In genomic region chr9:107046692-107047091, GRCh38 we compare ENCODE assay signal across 12 cellular contexts.
A peak's percentile ranks its signal among the peaks of the same experiment; 100 is the strongest.
DNase-seq lines count a peak whose midpoint lies in the region; ATAC-seq and TF ChIP-seq lines count a peak whose summit lies in the region.
"Had no signal": no experiment of that assay in that cellular context is flagged by ENCODE, and none has a peak within 500 bp of the region (broad histone marks: within the 10 kb centered on the region; RNA-seq: fewer than 3 reads in every experiment).

No MANE protein-coding gene starts in this region.

- WGBS in smooth muscle cell (ENCODE audit: low lambda C conversion rate), result 100% methylated on average over 1 of the region's 1 CpG

- ATAC-seq in GM19324 (IDR thresholded peaks at IDR 0.05; ENCODE audit: low FRiP score, unreplicated experiment) (peak; percentile 94), HG02610 (IDR thresholded peaks at IDR 0.05; ENCODE audit: unreplicated experiment) (peak; percentile 86), HG03280 (IDR thresholded peaks at IDR 0.05; ENCODE audit: unreplicated experiment) (peak; percentile 98)
- ATAC-seq: naive thymus-derived CD4-positive, alpha-beta T cell; Panc1 had no signal

- no peaks in the 10 kb centered on the region for H3K36me3 ChIP-seq in smooth muscle cell (ENCODE audit: low read depth)
- H3K36me3 ChIP-seq: uterus had no signal

- H2AFZ ChIP-seq in smooth muscle cell (ENCODE audit: low read depth), result no peak overlapping the region

- H3K27ac ChIP-seq in smooth muscle cell (ENCODE audit: low read depth), result no peak overlapping the region
- H3K27ac ChIP-seq: uterus had no signal

- no peaks in the 10 kb centered on the region for H3F3A ChIP-seq in smooth muscle cell (ENCODE audit: low read depth)

- no peaks in the 10 kb centered on the region for H3K27me3 ChIP-seq in smooth muscle cell (ENCODE audit: low read depth)
- H3K27me3 ChIP-seq: uterus had no signal

- H3K4me3 ChIP-seq in smooth muscle cell, result no peak overlapping the region
- H3K4me3 ChIP-seq: uterus had no signal

- no peaks in the 10 kb centered on the region for H4K20me1 ChIP-seq in smooth muscle cell (ENCODE audit: low read depth)

- DNase-seq in smooth muscle cell (lab: John Stamatoyannopoulos, UW; ENCODE audit: unreplicated experiment) (no peak), NCI-H1694 (lab: John Stamatoyannopoulos, UW) (no peak)
- no peak for DNase-seq in effector CD8-positive, alpha-beta T cell (lab: John Stamatoyannopoulos, UW)
- no peak for DNase-seq in stimulated activated CD4-positive, alpha-beta T cell treated with anti-CD3 and anti-CD28 coated beads, Interleukin-4, amount 100 ng/mL, for 1 hour
- DNase-seq: naive thymus-derived CD4-positive, alpha-beta T cell; NCI-H2029 treated with DMSO at 0.1 percent for 48 hours; T-helper 9 cell; uterus had no signal

- no peak overlapping the region for H3K9ac ChIP-seq in smooth muscle cell (ENCODE audit: low read depth)

- H3K9me3 ChIP-seq in smooth muscle cell (replicated peaks; ENCODE audit: low read depth), result no peaks in the 10 kb centered on the region
- H3K9me3 ChIP-seq: uterus had no signal

- H3K4me1 ChIP-seq in smooth muscle cell (ENCODE audit: low read depth), result peaks cover 11% of the 10 kb centered on the region
- H3K4me1 ChIP-seq: uterus had no signal

- H3K4me2 ChIP-seq in smooth muscle cell, result no peak overlapping the region

- no peak for TF ChIP-seq CTCF in smooth muscle cell (IDR thresholded peaks at IDR 0.05; ENCODE audit: borderline replicate concordance, insufficient read depth, poor library complexity, severe bottlenecking)

- H3K79me2 ChIP-seq in smooth muscle cell (ENCODE audit: low read depth), result no peaks in the 10 kb centered on the region
